Comparison of ENCODE assay signal across 25 cellular contexts in the genomic region with DNA sequence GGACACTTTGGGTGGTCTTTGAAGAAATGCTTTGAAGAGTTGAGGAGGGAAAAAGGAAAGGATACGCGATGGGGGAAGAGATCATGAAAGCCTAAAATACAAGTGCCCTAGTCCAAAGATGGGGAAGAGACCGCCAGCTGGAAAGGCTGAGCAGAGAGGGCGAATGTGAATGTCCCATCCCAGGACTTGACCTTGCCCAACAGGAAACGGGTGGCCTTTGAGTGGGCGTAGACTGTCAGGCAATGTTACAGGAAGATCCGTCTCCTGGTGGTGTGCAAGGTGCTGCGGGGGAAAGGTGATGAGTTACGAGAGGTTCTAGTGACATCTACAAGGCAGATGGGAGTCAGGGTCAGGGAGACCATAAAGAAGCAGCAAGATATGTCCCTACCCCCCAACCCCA. TPM values are rescaled to one million over a fixed set of nuclear protein-coding genes. Genes with fewer than 3 reads are reported as not detected.
A peak's percentile ranks its signal among the peaks of the same experiment; 100 is the strongest.
DNase-seq lines count a peak whose midpoint lies in the region; ATAC-seq and TF ChIP-seq lines count a peak whose summit lies in the region.
"Had no signal": no experiment of that assay in that cellular context is flagged by ENCODE, and none has a peak within 500 bp of the region (broad histone marks: within the 10 kb centered on the region; RNA-seq: fewer than 3 reads in every experiment).

No MANE protein-coding gene starts in this region.

- no peak for TF ChIP-seq POLR2A in NB4 (IDR thresholded peaks at IDR 0.05; ENCODE audit: extremely low read depth, insufficient read length)

- TF ChIP-seq CTCF in GM10248 (IDR thresholded peaks at IDR 0.05; ENCODE audit: control extremely low read depth, extremely low read depth, low read depth, missing control alignments) (no peak), NB4 (IDR thresholded peaks at IDR 0.05; ENCODE audit: low read depth, low read length) (no peak)

- peaks cover 0 to 2% (median 0%) of the 10 kb centered on the region in 6 donors for H3K9me3 Mint-ChIP-seq in immature natural killer cell
- H3K9me3 Mint-ChIP-seq in natural killer cell treated with Interleukin-12 subunit alpha and Interleukin-12 subunit beta and Interleukin-15 and Interleukin-18, amount 100 ng/mL, for 72 hours = no peaks in the 10 kb centered on the region

- no peak for ATAC-seq in natural killer cell treated with Interleukin-12 subunit alpha and Interleukin-12 subunit beta and Interleukin-15 and Interleukin-18, amount 100 ng/mL, for 72 hours
- ATAC-seq: PC-3, SK-N-SH treated with all-trans-retinoic acid at 6 μM for 48 hours had no signal

- CTCF ChIA-PET in GM10248 (lab: Yijun Ruan, JAX) = interaction anchor here (1.2 kb wide), 1 partner anchor 24 kb away, joined by 3 read pairs; no protein-coding TSS in a partner anchor

- no peaks in the 10 kb centered on the region for H3K36me3 Mint-ChIP-seq in immature natural killer cell
- no peaks in the 10 kb centered on the region for H3K36me3 Mint-ChIP-seq in natural killer cell treated with Interleukin-12 subunit alpha and Interleukin-12 subunit beta and Interleukin-15 and Interleukin-18, amount 100 ng/mL, for 72 hours
- H3K36me3 Mint-ChIP-seq: CD14-positive monocyte; CD8-positive, alpha-beta memory T cell had no signal

- peak overlapping the region in 4 of 5 donors; percentile 2 to 61 (median 37) for H3K4me3 Mint-ChIP-seq in immature natural killer cell
- H3K4me3 Mint-ChIP-seq in natural killer cell treated with Interleukin-12 subunit alpha and Interleukin-12 subunit beta and Interleukin-15 and Interleukin-18, amount 100 ng/mL, for 72 hours = no peak overlapping the region
- H3K4me3 Mint-ChIP-seq: CD8-positive, alpha-beta memory T cell had no signal

- H3K4me1 Mint-ChIP-seq in immature natural killer cell = peaks cover 22 to 33% of the 10 kb centered on the region in 2 donors
- H3K4me1 Mint-ChIP-seq in natural killer cell treated with Interleukin-12 subunit alpha and Interleukin-12 subunit beta and Interleukin-15 and Interleukin-18, amount 100 ng/mL, for 72 hours (ENCODE audit: low read depth in 2 of 2) = peaks cover 12 to 19% of the 10 kb centered on the region in 2 donors

- no peak overlapping the region for H3K27ac Mint-ChIP-seq in immature natural killer cell
- no peak overlapping the region for H3K27ac Mint-ChIP-seq in natural killer cell treated with Interleukin-12 subunit alpha and Interleukin-12 subunit beta and Interleukin-15 and Interleukin-18, amount 100 ng/mL, for 72 hours
- H3K27ac Mint-ChIP-seq: CD8-positive, alpha-beta memory T cell had no signal

- no peak overlapping the region for H3K4me3 ChIP-seq in NB4 (ENCODE audit: low read depth, low read length)
- H3K4me3 ChIP-seq: SJCRH30 had no signal

- DNase-seq in GM10248 (ENCODE audit: extremely low spot score) = peak; percentile 3
- DNase-seq in NB4 (ENCODE audit: low read depth) = peak; percentile 71
- no peak for DNase-seq in immature natural killer cell
- no peak for DNase-seq in SIG-M5 treated with dmso at 0.1 percent for 504 hours (lab: John Stamatoyannopoulos, UW; ENCODE audit: unreplicated experiment)
- no peak for DNase-seq in HuH-7 (ENCODE audit: low spot score)
- no peak for DNase-seq in NCI-H1930 (lab: John Stamatoyannopoulos, UW)
- no peak for DNase-seq in natural killer cell treated with Interleukin-12 subunit alpha and Interleukin-12 subunit beta and Interleukin-15 and Interleukin-18, amount 100 ng/mL, for 72 hours (ENCODE audit: low spot score)
- DNase-seq: CD8-positive, alpha-beta memory T cell; DMS 273 treated with DMSO at 0.1 percent for 48 hours; DMS79; GF-D8; IMR-90; NCI-H1092; NCI-H1436; NCI-H187 treated with DMSO at 0.1 percent for 48 hours; NCI-H2107; NCI-H446; NCI-H524 treated with DMSO at 0.1 percent for 48 hours; NCI-H774; PC-3; SJCRH30 had no signal

- POLR2A ChIA-PET in GM10248 (lab: Yijun Ruan, JAX) = no interaction called here

- H3K27me3 Mint-ChIP-seq in immature natural killer cell (ENCODE audit: low read depth in 3 of 3) = peaks cover 17 to 38% (median 26%) of the 10 kb centered on the region in 3 donors
- peaks cover 40 to 58% of the 10 kb centered on the region in 2 donors for H3K27me3 Mint-ChIP-seq in natural killer cell treated with Interleukin-12 subunit alpha and Interleukin-12 subunit beta and Interleukin-15 and Interleukin-18, amount 100 ng/mL, for 72 hours

RNA-seq across cellular contexts. Expression of a gene that starts 55.0 kb away (rescaled TPM):
- polyA plus RNA-seq in immature natural killer cell = under 1 TPM in 1 of 3 donors, not detected in 2; 0.26 TPM
- not detected for total RNA-seq in natural killer cell treated with Interleukin-12 subunit alpha and Interleukin-12 subunit beta and Interleukin-15 and Interleukin-18, amount 100 ng/mL, for 72 hours
- total RNA-seq: A673; CD8-positive, alpha-beta memory T cell; H4; IMR-90; PC-3 had no signal
- polyA plus RNA-seq: CD14-positive monocyte; CD8-positive, alpha-beta memory T cell; IMR-90 had no signal

Comparison
In these comparisons a context has a peak if more than half of its experiments do, and no peak if none do; other contexts are left out.
1. DNase-seq: peak in GM10248 (single experiment) and NB4 (single experiment); none in immature natural killer cell (0 of 3), SIG-M5 treated with dmso at 0.1 percent for 504 hours (single experiment), HuH-7 (single experiment), NCI-H1930 (0 of 2) and natural killer cell treated with Interleukin-12 subunit alpha and Interleukin-12 subunit beta and Interleukin-15 and Interleukin-18, amount 100 ng/mL, for 72 hours (single experiment).